Comparison of ENCODE assay signal across 8 cellular contexts in the genomic region with DNA sequence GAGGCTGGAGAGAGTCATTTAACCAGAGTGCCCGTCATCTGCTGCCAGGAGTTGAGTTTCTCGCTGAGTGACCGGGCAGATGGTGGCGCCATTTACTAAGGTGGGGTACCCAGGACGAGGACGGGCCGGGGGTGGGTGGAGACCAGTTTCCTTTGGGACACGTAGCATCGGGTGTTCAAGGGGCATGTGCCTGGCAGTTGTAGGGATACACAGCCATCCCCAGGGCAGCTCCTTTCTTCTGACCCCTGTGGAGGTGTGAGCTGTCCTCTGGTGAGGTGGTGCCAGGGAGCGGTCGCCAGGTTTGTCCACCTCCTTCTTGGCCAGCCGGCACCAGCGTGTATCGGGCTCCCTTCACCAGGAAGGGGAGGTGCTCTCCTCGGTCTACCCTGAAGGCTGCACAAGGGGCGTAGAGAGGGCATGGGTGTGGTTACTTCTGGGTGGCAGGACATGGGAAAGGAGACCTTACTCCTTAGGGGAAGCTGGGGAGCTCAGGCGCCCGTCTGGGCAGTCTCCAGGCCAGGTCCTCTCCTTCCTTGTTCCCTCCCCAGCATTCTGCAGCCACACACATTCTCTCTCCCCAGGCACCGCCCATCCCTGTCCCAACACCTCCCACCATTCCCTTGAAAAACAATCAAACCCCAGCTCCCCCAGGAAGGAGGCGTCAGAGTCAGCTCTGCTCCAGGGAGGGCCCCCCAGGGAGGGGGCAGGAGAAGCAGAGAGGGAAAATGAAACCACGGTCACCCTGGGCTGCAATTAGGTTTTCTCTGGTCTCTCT. TPM values are rescaled to one million over a fixed set of nuclear protein-coding genes. Genes with fewer than 3 reads are reported as not detected.
DNase-seq lines count a peak whose midpoint lies in the region; ATAC-seq, FAIRE-seq and TF ChIP-seq lines count a peak whose summit lies in the region.

No MANE protein-coding gene starts in this region.

- H3K27me3 ChIP-seq in HUES6 (ENCODE audit: control insufficient read depth, insufficient read depth, low read length) = no peaks in the 10 kb centered on the region
- H3K27me3 ChIP-seq in SJCRH30 = no peaks in the 10 kb centered on the region
- no peaks in the 10 kb centered on the region for H3K27me3 ChIP-seq in adipocyte (replicated peaks; ENCODE audit: control insufficient read depth, insufficient read depth, low read length)
- H3K27me3 ChIP-seq in cardiac muscle cell = no peaks in the 10 kb centered on the region

- TF ChIP-seq CTCF in cardiac muscle cell (IDR thresholded peaks at IDR 0.05; ENCODE audit: low read depth, low read length) = peak; percentile 53

- H3K36me3 ChIP-seq in HUES6 (ENCODE audit: control insufficient read depth, insufficient read depth, low read length) = no peaks in the 10 kb centered on the region
- no peaks in the 10 kb centered on the region for H3K36me3 ChIP-seq in SJCRH30
- no peaks in the 10 kb centered on the region for H3K36me3 ChIP-seq in adipocyte (ENCODE audit: control insufficient read depth, insufficient read depth, low read length, severe bottlenecking)
- no peaks in the 10 kb centered on the region for H3K36me3 ChIP-seq in cardiac muscle cell

- FAIRE-seq in urothelium cell line (lab: Jason Lieb, UNC) = peak; percentile 97

- peaks cover 10% of the 10 kb centered on the region; the same call in 1 of the 2 replicates for H3K4me1 ChIP-seq in HUES6 (ENCODE audit: control insufficient read depth, insufficient read depth, low read length)
- peaks cover 16% of the 10 kb centered on the region for H3K4me1 ChIP-seq in SJCRH30
- peaks cover 22% of the 10 kb centered on the region for H3K4me1 ChIP-seq in adipocyte (ENCODE audit: control insufficient read depth, insufficient read depth, low read length)
- peaks cover 7% of the 10 kb centered on the region for H3K4me1 ChIP-seq in cardiac muscle cell (ENCODE audit: low read depth)

- H3K9me3 ChIP-seq in HUES6 (ENCODE audit: control insufficient read depth, insufficient read depth, low read depth, low read length) = no peaks in the 10 kb centered on the region
- H3K9me3 ChIP-seq in SJCRH30 (replicated peaks) = peaks cover 4% of the 10 kb centered on the region; the same call in 1 of the 2 replicates
- no peaks in the 10 kb centered on the region for H3K9me3 ChIP-seq in adipocyte (ENCODE audit: control insufficient read depth, low read length)
- H3K9me3 ChIP-seq in cardiac muscle cell (ENCODE audit: low read depth) = no peaks in the 10 kb centered on the region

- ATAC-seq in HG02884 (IDR thresholded peaks at IDR 0.05; ENCODE audit: unreplicated experiment) = no peak

- peak overlapping the region; percentile 71 for H3K4me3 ChIP-seq in HUES6 (ENCODE audit: low read depth, low read length)
- H3K4me3 ChIP-seq in SJCRH30 = peak overlapping the region; percentile 63
- H3K4me3 ChIP-seq in adipocyte (ENCODE audit: low read length) = peak overlapping the region; percentile 87
- peak overlapping the region; percentile 20 for H3K4me3 ChIP-seq in cardiac muscle cell

- in situ Hi-C loops in Caki2 (cut with HindIII; ENCODE audit: low pct_unique_long_range_greater_than_20kb, low sequenced_read_pairs) = no loop called here

- H3K9ac ChIP-seq in HUES6 (ENCODE audit: low read length) (peak overlapping the region; percentile 82), adipocyte (ENCODE audit: low read length) (peak overlapping the region; percentile 92)

- DNase-seq in Caki2 (ENCODE audit: low read depth) (peak; percentile 100), SJCRH30 (peak; percentile 85 to 88), adipocyte (ENCODE audit: low read depth) (peak; percentile 91), cardiac muscle cell (ENCODE audit: low read depth in 1 of 2, low spot score in 1 of 2) (peak; percentile 84 to 96), posterior cingulate gyrus (peak in 9 of 10 donors; percentile 34 to 93 (median 59)), urothelium cell line (ENCODE audit: low spot score) (peak; percentile 82)

- peak overlapping the region; percentile 21; the same call in 1 of the 2 replicates for H3K27ac ChIP-seq in HUES6 (ENCODE audit: low read depth, low read length)
- H3K27ac ChIP-seq in SJCRH30 = peak overlapping the region; percentile 55
- no peak overlapping the region for H3K27ac ChIP-seq in cardiac muscle cell

- intact Hi-C loops in posterior cingulate gyrus (cut with DNase I) = loop anchor here (2.0 to 5.0 kb wide), 2 partner anchors 293 to 495 kb away; no protein-coding TSS in a partner anchor

RNA-seq across cellular contexts. Expression of a gene that starts 10.3 kb away (rescaled TPM):
- 2.5 and 5.3 TPM in 2 replicates for total RNA-seq in Caki2 (2014; rRNA removed; shearing (Covaris generic); ENCODE audit: low replicate concordance)
- total RNA-seq in SJCRH30 (2014; rRNA removed; shearing (Covaris generic)) = 4.4 and 6.3 TPM in 2 replicates
- 952 and 1,065 TPM in 2 replicates for total RNA-seq in cardiac muscle cell
- polyA plus RNA-seq in cardiac muscle cell = 829 and 1,030 TPM in 2 replicates

RNA-seq across cellular contexts. Expression of a gene that starts 20.8 kb away (rescaled TPM):
- 21.3 and 21.5 TPM in 2 replicates for total RNA-seq in Caki2 (2014; rRNA removed; shearing (Covaris generic); ENCODE audit: low replicate concordance)
- total RNA-seq in SJCRH30 (2014; rRNA removed; shearing (Covaris generic)) = 5.0 and 5.6 TPM in 2 replicates
- not detected in 2 replicates for total RNA-seq in cardiac muscle cell
- 0.07 TPM in 1 of 2 replicates, not detected in the other for polyA plus RNA-seq in cardiac muscle cell

Comparison
In these comparisons a context has a peak if more than half of its experiments do, and no peak if none do; other contexts are left out.
1. H3K4me3 ChIP-seq: peak in every context shown above with its lines; median percentile 87 in adipocyte; 71 in HUES6; 63 in SJCRH30; 20 in cardiac muscle cell.
2. RNA of a gene that starts 10.3 kb away (total RNA-seq): 952 to 1,065 TPM in cardiac muscle cell; 4.4 to 6.3 TPM in SJCRH30 and 2.5 to 5.3 TPM in Caki2; every median in the first group is over 100 times any median in the second.
3. Peak in every context shown above with its lines, with median percentiles within 50 percentile points of each other: DNase-seq.